In the genomic region with DNA sequence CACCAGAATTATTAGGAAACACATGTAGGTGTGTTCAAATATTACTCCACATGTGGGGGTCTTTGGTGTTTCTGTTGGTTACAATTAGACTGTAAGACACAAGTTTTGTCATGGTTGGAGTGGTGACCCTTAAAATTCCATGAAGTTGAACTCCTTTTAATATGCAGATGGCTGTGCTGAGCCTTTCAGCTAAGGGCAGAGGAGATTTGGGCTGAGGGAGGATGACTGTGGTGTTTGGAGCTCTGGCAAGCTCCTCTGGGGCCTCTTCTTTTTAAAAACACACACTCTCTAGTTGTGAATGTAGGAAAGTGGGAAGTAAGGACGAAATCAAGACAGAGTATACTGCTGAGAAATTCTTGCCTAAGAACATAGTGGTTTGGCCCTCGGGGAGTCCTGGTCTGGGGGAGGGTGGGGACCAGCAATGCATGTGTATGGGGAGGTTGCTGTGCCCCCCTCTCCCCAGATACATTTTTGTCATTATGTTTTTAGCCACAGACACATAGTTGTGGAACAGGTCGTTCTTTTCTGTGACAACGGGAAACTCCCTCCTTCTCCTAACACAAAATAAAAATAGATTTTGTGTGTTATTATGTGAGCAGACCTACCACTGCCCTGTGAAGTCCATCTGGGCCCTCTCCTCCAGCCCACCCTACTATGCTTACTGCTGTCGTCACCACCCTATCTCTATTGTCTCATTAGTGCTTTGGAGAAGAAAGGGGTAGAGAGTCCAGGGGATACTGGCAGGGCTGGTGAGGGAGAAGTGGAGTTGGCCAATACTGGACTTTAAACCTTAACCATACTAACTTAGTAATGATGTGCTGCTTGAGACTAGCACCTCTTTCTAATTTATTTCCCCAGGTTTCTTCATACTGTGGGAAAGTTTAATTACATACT, we compare ENCODE assay signal across 9 cellular contexts. TPM values are rescaled to one million over a fixed set of nuclear protein-coding genes. Genes with fewer than 3 reads are reported as not detected.
DNase-seq lines count a peak whose midpoint lies in the region; ATAC-seq, FAIRE-seq and TF ChIP-seq lines count a peak whose summit lies in the region.
"Had no signal": no experiment of that assay in that cellular context is flagged by ENCODE, and none has a peak within 500 bp of the region (broad histone marks: within the 10 kb centered on the region; RNA-seq: fewer than 3 reads in every experiment).

No MANE protein-coding gene starts in this region.

- peaks cover 21% of the 10 kb centered on the region for H3K4me1 Mint-ChIP-seq in MCF 10A (ENCODE audit: insufficient read depth, unreplicated experiment)
- H3K4me1 Mint-ChIP-seq in memory B cell: peaks cover 70% of the 10 kb centered on the region

- H3K36me3 ChIP-seq in mammary epithelial cell (ENCODE audit: insufficient read depth, low read length): no peaks in the 10 kb centered on the region
- no peaks in the 10 kb centered on the region for H3K36me3 ChIP-seq in ascending aorta
- H3K36me3 ChIP-seq in uterus: no peaks in the 10 kb centered on the region

- peaks cover 85% of the 10 kb centered on the region for H3K79me2 ChIP-seq in mammary epithelial cell (ENCODE audit: insufficient read depth, low read length)

- TF ChIP-seq CTCF in MCF 10A (IDR thresholded peaks at IDR 0.05; ENCODE audit: unreplicated experiment) (no peak), mammary epithelial cell (conservative IDR thresholded peaks at IDR 0.05 in 1 of 2, IDR thresholded peaks at IDR 0.05 in 1 of 2; ENCODE audit: extremely low read depth in 1 of 2, insufficient read depth in 1 of 2, low read depth in 1 of 2, low read length in 2 of 2) (no peak), ascending aorta (IDR thresholded peaks at IDR 0.05) (no peak), uterus (IDR thresholded peaks at IDR 0.05) (no peak)

- BruUV-seq in MCF 10A (replicated peaks; lab: Mats Ljungman, UMichigan) (no TSS peak), mammary epithelial cell (replicated peaks; lab: Mats Ljungman, UMichigan) (no TSS peak)

- TF ChIP-seq POLR2A in uterus (IDR thresholded peaks at IDR 0.05): no peak

- DNase-seq in MCF 10A (ENCODE audit: unreplicated experiment) (no peak), mammary epithelial cell (no peak), ascending aorta (ENCODE audit: low spot score in 2 of 2) (no peak), memory B cell (ENCODE audit: low spot score in 2 of 2) (no peak), uterus (no peak), DMS114 treated with DMSO at 0.1 percent for 48 hours (lab: John Stamatoyannopoulos, UW; ENCODE audit: unreplicated experiment) (no peak), urothelium cell line (ENCODE audit: low spot score) (no peak)
- no peak for DNase-seq in stimulated activated CD4-positive, alpha-beta T cell treated with anti-CD3 and anti-CD28 coated beads, Interleukin-12 subunit alpha, Interleukin-12 subunit beta, amount 100 ng/mL, for 4 hours
- DNase-seq: C1 segment of cervical spinal cord had no signal

- dilution Hi-C loops in mammary epithelial cell (cut with HindIII; ENCODE audit: low sequenced_read_pairs): no loop called here

- CTCF ChIA-PET in MCF 10A (lab: Yijun Ruan, JAX): no interaction called here
- CTCF ChIA-PET in mammary epithelial cell (lab: Charles Lee; ENCODE audit: low non-redundant PET): no interaction called here

- H3K27me3 ChIP-seq in mammary epithelial cell (ENCODE audit: insufficient read depth, low read length): no peaks in the 10 kb centered on the region
- H3K27me3 ChIP-seq in ascending aorta: no peaks in the 10 kb centered on the region
- H3K27me3 ChIP-seq in uterus: no peaks in the 10 kb centered on the region

- H3K27ac Mint-ChIP-seq in MCF 10A (ENCODE audit: low read depth, unreplicated experiment): peak overlapping the region; percentile 86
- peak overlapping the region; percentile 56 for H3K27ac Mint-ChIP-seq in memory B cell

- intact Hi-C loops in MCF 10A (cut with micrococcal nuclease) (no loop called here), mammary epithelial cell (cut with micrococcal nuclease) (no loop called here), ascending aorta (cut with DNase I) (no loop called here), uterus (cut with DNase I; ENCODE audit: low total_unique reads) (no loop called here)

- FAIRE-seq in urothelium cell line (lab: Jason Lieb, UNC): no peak

- ATAC-seq in memory B cell (ENCODE audit: low read depth): no peak

- H3K9me3 Mint-ChIP-seq in MCF 10A (ENCODE audit: unreplicated experiment) (no peaks in the 10 kb centered on the region), memory B cell (no peaks in the 10 kb centered on the region)

- no peak overlapping the region for H2AFZ ChIP-seq in mammary epithelial cell (ENCODE audit: low read depth, low read length)

- H3K27ac ChIP-seq in mammary epithelial cell (ENCODE audit: insufficient read depth, low read depth, low read length) (no peak overlapping the region), ascending aorta (peak overlapping the region; percentile 29 to 31), uterus (peak overlapping the region; percentile 1 to 58)

- H3K9ac ChIP-seq in mammary epithelial cell (ENCODE audit: insufficient read depth, low read length): no peak overlapping the region

- no peaks in the 10 kb centered on the region for H4K20me1 ChIP-seq in mammary epithelial cell (ENCODE audit: insufficient read depth, low read length)

- H3K4me1 ChIP-seq in mammary epithelial cell (ENCODE audit: insufficient read depth, low read length) (no peaks in the 10 kb centered on the region), ascending aorta (peaks cover 4 to 61% of the 10 kb centered on the region in 2 donors), uterus (peaks cover 14 to 39% of the 10 kb centered on the region in 2 donors)

- no peaks in the 10 kb centered on the region for H3K27me3 Mint-ChIP-seq in MCF 10A (ENCODE audit: insufficient read depth, unreplicated experiment)
- no peaks in the 10 kb centered on the region for H3K27me3 Mint-ChIP-seq in memory B cell

- H3K4me3 ChIP-seq in mammary epithelial cell (replicated peaks in 1 of 3; ENCODE audit: insufficient read depth in 1 of 3, low read depth in 2 of 3, low read length in 3 of 3) (no peak overlapping the region), ascending aorta (no peak overlapping the region), uterus (no peak overlapping the region)

- H3K4me2 ChIP-seq in mammary epithelial cell (ENCODE audit: insufficient read depth, low read depth, low read length): no peak overlapping the region

- H3K4me3 Mint-ChIP-seq in MCF 10A (ENCODE audit: unreplicated experiment) (no peak overlapping the region), memory B cell (no peak overlapping the region)

- in situ Hi-C loops in mammary epithelial cell (cut with MboI; ENCODE audit: low sequenced_read_pairs in 2 of 2): no loop called here

- no peaks in the 10 kb centered on the region for H3K9me3 ChIP-seq in mammary epithelial cell (replicated peaks; ENCODE audit: insufficient read depth, low read length)
- H3K9me3 ChIP-seq in ascending aorta: no peaks in the 10 kb centered on the region
- no peaks in the 10 kb centered on the region for H3K9me3 ChIP-seq in uterus

- H3K36me3 Mint-ChIP-seq in MCF 10A (ENCODE audit: insufficient read depth, unreplicated experiment) (peaks cover 9% of the 10 kb centered on the region), memory B cell (peaks cover 7% of the 10 kb centered on the region)

- POLR2A ChIA-PET in MCF 10A (lab: Yijun Ruan, JAX): interaction anchor here (0.5 kb wide), 2 partner anchors 10 to 73 kb away, joined by 3 read pairs; no protein-coding TSS in a partner anchor

- 33% methylated on average over 3 of the region's 5 CpGs for WGBS in mammary epithelial cell (ENCODE audit: low coverage, missing lambda C conversion rate)

RNA-seq across cellular contexts. Expression of a gene that starts 10.0 kb away (rescaled TPM):
- total RNA-seq in MCF 10A (2022) (75.6 and 77.6 TPM in 2 replicates), mammary epithelial cell (10 to 100 TPM; 62.7 to 80.2 TPM), ascending aorta (160 TPM), uterus (100 to 1,000 TPM in 3 of 4 donors, 10 to 100 TPM in 1; 51.7 to 251 (median 214) TPM)
- 42.9 TPM for polyA plus RNA-seq in mammary epithelial cell
- 97.7 TPM for polyA minus RNA-seq in mammary epithelial cell
